29 cellular contexts compared by ENCODE assay signal in the genomic region with DNA sequence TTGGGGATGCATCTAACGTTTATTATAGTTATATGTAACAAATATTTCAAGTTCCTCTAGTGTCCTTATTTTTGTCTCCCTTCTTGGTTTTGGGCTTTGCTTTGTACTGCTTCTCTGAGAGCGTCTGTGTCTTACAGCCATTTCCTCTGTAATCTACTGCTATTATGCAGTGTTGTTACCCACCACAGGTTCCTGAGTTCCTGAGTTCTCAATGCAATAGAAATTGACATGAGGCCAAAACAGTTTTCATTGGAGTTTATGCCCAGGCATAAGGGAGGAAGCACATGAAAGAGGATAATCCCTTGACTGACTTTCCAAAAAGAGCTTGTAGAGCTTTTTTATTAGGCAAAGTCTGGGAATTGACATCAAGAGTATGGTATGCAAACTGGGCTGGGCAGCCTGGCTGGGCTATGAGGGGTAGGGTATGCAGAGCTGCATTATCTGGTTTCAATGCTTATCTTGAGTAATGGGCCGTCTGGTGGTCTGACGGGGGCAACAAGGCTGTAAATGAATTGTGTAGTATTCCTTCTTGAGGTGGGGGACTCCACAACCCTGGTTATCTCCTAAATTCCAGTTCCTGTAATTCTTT.
"Had no signal": no experiment of that assay in that cellular context is flagged by ENCODE, and none has a peak within 500 bp of the region (broad histone marks: within the 10 kb centered on the region; RNA-seq: fewer than 3 reads in every experiment).

No MANE protein-coding gene starts in this region.

- H3K4me1 ChIP-seq: adrenal gland, body of pancreas, breast epithelium had no signal

- H3K4me3 ChIP-seq: adrenal gland, body of pancreas, breast epithelium, MG63 had no signal

- H3K27ac ChIP-seq: adrenal gland, body of pancreas, breast epithelium, VCaP had no signal

- H3K4me1 Mint-ChIP-seq: activated CD4-positive, alpha-beta memory T cell treated with anti-CD3 and anti-CD28 coated beads, Interleukin-2, amount 10 ng/mL, durations not matched to agents 7 days and 5 days had no signal

- H3K27ac Mint-ChIP-seq: activated CD4-positive, alpha-beta memory T cell treated with anti-CD3 and anti-CD28 coated beads, Interleukin-2, amount 10 ng/mL, durations not matched to agents 7 days and 5 days; activated naive CD4-positive, alpha-beta T cell treated with anti-CD3 and anti-CD28 coated beads for 36 hours; activated naive CD4-positive, alpha-beta T cell treated with anti-CD3 and anti-CD28 coated beads, Interleukin-2, amount 50 U/mL, for 72 hours; activated T-cell treated with anti-CD3 and anti-CD28 coated beads, Interleukin-2, amount 50 U/mL, for 24 hours; activated T-helper 2 cell treated with anti-CD3 and anti-CD28 coated beads, Interferon-gamma antibody, Interleukin-2, Interleukin-4, amounts not matched to agents 10 μg/mL and 5 μg/mL and 100 μg/mL, durations not matched to agents 14 hours and 24 hours and 36 hours had no signal

- H3K4me3 Mint-ChIP-seq: activated CD4-positive, alpha-beta memory T cell treated with anti-CD3 and anti-CD28 coated beads, Interleukin-2, amount 10 ng/mL, durations not matched to agents 7 days and 5 days; activated naive CD4-positive, alpha-beta T cell treated with anti-CD3 and anti-CD28 coated beads for 36 hours; activated T-cell treated with anti-CD3 and anti-CD28 coated beads, Interleukin-2, amount 50 U/mL, for 24 hours had no signal

- ATAC-seq: activated naive CD4-positive, alpha-beta T cell treated with anti-CD3 and anti-CD28 coated beads, Interleukin-2, amount 50 U/mL, for 72 hours; body of pancreas had no signal

- H3K9me3 ChIP-seq: adrenal gland, body of pancreas, breast epithelium, MG63 had no signal

- H3K36me3 ChIP-seq: adrenal gland, breast epithelium, MG63 had no signal

- DNase-seq: activated CD4-positive, alpha-beta memory T cell treated with anti-CD3 and anti-CD28 coated beads, Interleukin-2, amount 10 ng/mL, durations not matched to agents 7 days and 5 days; activated CD4-positive, alpha-beta T cell treated with anti-CD3 and anti-CD28 coated beads for 1 hour; activated CD4-positive, alpha-beta T cell treated with anti-CD3 and anti-CD28 coated beads for 48 hours; activated CD4-positive, CD25-positive, alpha-beta regulatory T cell; activated gamma-delta T cell treated with Interleukin-2 at 50 U/mL for 16 hours; activated naive CD4-positive, alpha-beta T cell treated with anti-CD3 and anti-CD28 coated beads for 36 hours; activated T-cell treated with anti-CD3 and anti-CD28 coated beads, Interleukin-2, amount 50 U/mL, for 24 hours; adrenal gland; body of pancreas; Kasumi-1; KG1; MG63; NCI-H1048; NCI-H1436 treated with DMSO at 0.1 percent for 48 hours; NCI-H1694 treated with DMSO at 0.1 percent for 48 hours; NCI-H2029; NCI-H345; NCI-H524 treated with DMSO at 0.1 percent for 48 hours; NK-92 treated with Interleukin-12 subunit alpha and Interleukin-12 subunit beta, amount 100 ng/mL, for 24 hours; OCI-M1; Right ventricle myocardium superior; SW 1271; T-helper 1 cell; T-helper 2 cell; T-helper 9 cell had no signal

- H3K9me3 Mint-ChIP-seq: activated CD4-positive, alpha-beta memory T cell treated with anti-CD3 and anti-CD28 coated beads, Interleukin-2, amount 10 ng/mL, durations not matched to agents 7 days and 5 days; activated naive CD4-positive, alpha-beta T cell treated with anti-CD3 and anti-CD28 coated beads for 36 hours had no signal

- H3K36me3 Mint-ChIP-seq: activated naive CD4-positive, alpha-beta T cell treated with anti-CD3 and anti-CD28 coated beads, Interleukin-2, amount 50 U/mL, for 72 hours had no signal

- H3K27me3 Mint-ChIP-seq: activated CD4-positive, alpha-beta memory T cell treated with anti-CD3 and anti-CD28 coated beads, Interleukin-2, amount 10 ng/mL, durations not matched to agents 7 days and 5 days; activated T-cell treated with anti-CD3 and anti-CD28 coated beads, Interleukin-2, amount 50 U/mL, for 24 hours had no signal

- H3K27me3 ChIP-seq: adrenal gland, body of pancreas, breast epithelium, MG63 had no signal
